Comparison of ENCODE assay signal across 1 cellular context in genomic region chr12:77122236-77122635, GRCh38.
A peak's percentile ranks its signal among the peaks of the same experiment; 100 is the strongest.
TF ChIP-seq lines count a peak whose summit lies in the region.

No MANE protein-coding gene starts in this region.

TF ChIP-seq in HCT116, 20 proteins besides CTCF, POLR2A, EP300 and RAD21 (continued from another document):
- TF ChIP-seq ZBTB33 (IDR thresholded peaks at IDR 0.05; ENCODE audit: extremely low read depth, insufficient replicate concordance, low read length) (no peak), MAX (IDR thresholded peaks at IDR 0.05) (peak; percentile 45; the same call in 1 of the 2 replicates), POLR2AphosphoS5 (IDR thresholded peaks at IDR 0.05; ENCODE audit: low read depth, low read length) (peak; percentile 42; the same call in 1 of the 2 replicates), EGR1 (IDR thresholded peaks at IDR 0.05; ENCODE audit: low read depth) (no peak), ATF3 (IDR thresholded peaks at IDR 0.05) (peak; percentile 42; the same call in 1 of the 2 replicates), EZH2phosphoT487 (IDR thresholded peaks at IDR 0.05; ENCODE audit: borderline replicate concordance) (no peak), JUND (IDR thresholded peaks at IDR 0.05) (peak; percentile 65), SRF (IDR thresholded peaks at IDR 0.05; ENCODE audit: low read depth) (no peak), YY1 (IDR thresholded peaks at IDR 0.05; ENCODE audit: extremely low read depth, insufficient replicate concordance, low read depth, low read length) (no peak), TCF7L2 (IDR thresholded peaks at IDR 0.05; ENCODE audit: borderline replicate concordance, extremely low read depth, insufficient read depth, insufficient read length) (no peak), REST (IDR thresholded peaks at IDR 0.05; ENCODE audit: low read depth) (no peak), ELF1 (IDR thresholded peaks at IDR 0.05; ENCODE audit: borderline replicate concordance, low read depth) (no peak), ZNF274 (IDR thresholded peaks at IDR 0.05; ENCODE audit: low read depth, low read length) (no peak)
TF ChIP-seq in HCT116: peak in this region for 8.
